Comparison of ENCODE assay signal across 8 cellular contexts in genomic region chr3:17032407-17033034, GRCh38.
DNase-seq lines count a peak whose midpoint lies in the region; ATAC-seq lines count a peak whose summit lies in the region.

No MANE protein-coding gene starts in this region.

- ATAC-seq in activated naive CD8-positive, alpha-beta T cell treated with anti-CD3 and anti-CD28 coated beads, Interleukin-2, amount 50 U/mL, for 24 hours = no peak
- ATAC-seq in GM18511 (IDR thresholded peaks at IDR 0.05; ENCODE audit: unreplicated experiment) = no peak
- no peak for ATAC-seq in HG03108 (IDR thresholded peaks at IDR 0.05; ENCODE audit: unreplicated experiment)

- WGBS in mesenchymal stem cell = 68% methylated on average over 1 of the region's 3 CpGs

- no peak overlapping the region for H2AK5ac ChIP-seq in mesenchymal stem cell (ENCODE audit: low read length, severe bottlenecking)

- no peak overlapping the region for H2BK15ac ChIP-seq in mesenchymal stem cell (ENCODE audit: low read depth, poor library complexity, severe bottlenecking)

- H3K4me1 Mint-ChIP-seq in activated naive CD8-positive, alpha-beta T cell treated with anti-CD3 and anti-CD28 coated beads for 36 hours = peaks cover 65% of the 10 kb centered on the region
- H3K4me1 Mint-ChIP-seq in activated naive CD8-positive, alpha-beta T cell treated with anti-CD3 and anti-CD28 coated beads, Interleukin-2, amount 50 U/mL, for 24 hours = peaks cover 70% of the 10 kb centered on the region

- H4K91ac ChIP-seq in mesenchymal stem cell (ENCODE audit: low read length) = no peak overlapping the region

- H2BK120ac ChIP-seq in mesenchymal stem cell (ENCODE audit: low read depth, low read length) = no peak overlapping the region

- H3K9me3 ChIP-seq in mesenchymal stem cell (ENCODE audit: control insufficient read depth, low read length) = no peaks in the 10 kb centered on the region

- no peaks in the 10 kb centered on the region for H3K4me1 ChIP-seq in mesenchymal stem cell (ENCODE audit: control insufficient read depth, insufficient read depth, low read depth, low read length)

- no peak overlapping the region for H3K23ac ChIP-seq in mesenchymal stem cell (ENCODE audit: low read length in 2 of 2)

- H3K27me3 ChIP-seq in mesenchymal stem cell (ENCODE audit: control insufficient read depth in 1 of 2, insufficient read depth in 1 of 2, low read length in 2 of 2) = no peaks in the 10 kb centered on the region

- DNase-seq in activated naive CD8-positive, alpha-beta T cell treated with anti-CD3 and anti-CD28 coated beads for 36 hours = no peak
- DNase-seq in activated naive CD8-positive, alpha-beta T cell treated with anti-CD3 and anti-CD28 coated beads, Interleukin-2, amount 50 U/mL, for 24 hours = no peak
- DNase-seq in NCI-H524 (lab: John Stamatoyannopoulos, UW) (peak; percentile 25 to 56), dermis microvascular lymphatic vessel endothelial cell (ENCODE audit: low read depth in 2 of 2) (peak; percentile 30 to 60), mesenchymal stem cell (peak; percentile 39), NOMO-1 (lab: John Stamatoyannopoulos, UW; ENCODE audit: unreplicated experiment in 2 of 2) (no peak)

- H3K9ac ChIP-seq in mesenchymal stem cell (ENCODE audit: low read length) = no peak overlapping the region

- no peak overlapping the region for H3K4ac ChIP-seq in mesenchymal stem cell (ENCODE audit: low read depth in 1 of 2, low read length in 2 of 2)

- H3K27ac ChIP-seq in mesenchymal stem cell (ENCODE audit: low read length, poor library complexity, severe bottlenecking) = no peak overlapping the region

- peak overlapping the region; percentile 30 for H3K27ac Mint-ChIP-seq in activated naive CD8-positive, alpha-beta T cell treated with anti-CD3 and anti-CD28 coated beads for 36 hours
- H3K27ac Mint-ChIP-seq in activated naive CD8-positive, alpha-beta T cell treated with anti-CD3 and anti-CD28 coated beads, Interleukin-2, amount 50 U/mL, for 24 hours = no peak overlapping the region

- H3K4me3 ChIP-seq in mesenchymal stem cell (ENCODE audit: insufficient read depth in 1 of 2, low read depth in 1 of 2, low read length in 2 of 2) = no peak overlapping the region

- H3K27me3 Mint-ChIP-seq in activated naive CD8-positive, alpha-beta T cell treated with anti-CD3 and anti-CD28 coated beads for 36 hours = no peaks in the 10 kb centered on the region
- H3K27me3 Mint-ChIP-seq in activated naive CD8-positive, alpha-beta T cell treated with anti-CD3 and anti-CD28 coated beads, Interleukin-2, amount 50 U/mL, for 24 hours = no peaks in the 10 kb centered on the region

- H3K14ac ChIP-seq in mesenchymal stem cell (ENCODE audit: low read length in 2 of 2) = no peak overlapping the region

- no peak overlapping the region for H4K8ac ChIP-seq in mesenchymal stem cell (ENCODE audit: low read length)

- H2BK5ac ChIP-seq in mesenchymal stem cell (ENCODE audit: low read depth, low read length, poor library complexity, severe bottlenecking) = no peak overlapping the region

- no peaks in the 10 kb centered on the region for H3K79me1 ChIP-seq in mesenchymal stem cell (replicated peaks; ENCODE audit: low read length, poor library complexity, severe bottlenecking)

- no peak overlapping the region for H2BK12ac ChIP-seq in mesenchymal stem cell (ENCODE audit: low read length in 2 of 2)

- H3K4me2 ChIP-seq in mesenchymal stem cell (ENCODE audit: low read length, poor library complexity, severe bottlenecking) = no peak overlapping the region

- H3K36me3 Mint-ChIP-seq in activated naive CD8-positive, alpha-beta T cell treated with anti-CD3 and anti-CD28 coated beads for 36 hours = peaks cover 11% of the 10 kb centered on the region
- H3K36me3 Mint-ChIP-seq in activated naive CD8-positive, alpha-beta T cell treated with anti-CD3 and anti-CD28 coated beads, Interleukin-2, amount 50 U/mL, for 24 hours (ENCODE audit: low read depth) = peaks cover 4% of the 10 kb centered on the region

- H2AFZ ChIP-seq in mesenchymal stem cell (ENCODE audit: low read depth, low read length) = no peak overlapping the region

- no peak overlapping the region for H3K4me3 Mint-ChIP-seq in activated naive CD8-positive, alpha-beta T cell treated with anti-CD3 and anti-CD28 coated beads for 36 hours
- no peak overlapping the region for H3K4me3 Mint-ChIP-seq in activated naive CD8-positive, alpha-beta T cell treated with anti-CD3 and anti-CD28 coated beads, Interleukin-2, amount 50 U/mL, for 24 hours

- H3K9me3 Mint-ChIP-seq in activated naive CD8-positive, alpha-beta T cell treated with anti-CD3 and anti-CD28 coated beads for 36 hours = no peaks in the 10 kb centered on the region
- no peaks in the 10 kb centered on the region for H3K9me3 Mint-ChIP-seq in activated naive CD8-positive, alpha-beta T cell treated with anti-CD3 and anti-CD28 coated beads, Interleukin-2, amount 50 U/mL, for 24 hours

- H3K36me3 ChIP-seq in mesenchymal stem cell (ENCODE audit: control insufficient read depth in 1 of 2, insufficient read depth in 2 of 2, low read depth in 1 of 2, low read length in 2 of 2) = no peaks in the 10 kb centered on the region

- no peak overlapping the region for H3K18ac ChIP-seq in mesenchymal stem cell (ENCODE audit: low read depth in 1 of 2, low read length in 2 of 2)

Comparison
In these comparisons a context has a peak if more than half of its experiments do, and no peak if none do; other contexts are left out.
1. DNase-seq: peak in NCI-H524 (2 of 2), dermis microvascular lymphatic vessel endothelial cell (2 of 2) and mesenchymal stem cell (single experiment); none in activated naive CD8-positive, alpha-beta T cell treated with anti-CD3 and anti-CD28 coated beads for 36 hours (single experiment), activated naive CD8-positive, alpha-beta T cell treated with anti-CD3 and anti-CD28 coated beads, Interleukin-2, amount 50 U/mL, for 24 hours (single experiment) and NOMO-1 (0 of 2).